Comparison of ENCODE assay signal across 10 cellular contexts in the genomic region with DNA sequence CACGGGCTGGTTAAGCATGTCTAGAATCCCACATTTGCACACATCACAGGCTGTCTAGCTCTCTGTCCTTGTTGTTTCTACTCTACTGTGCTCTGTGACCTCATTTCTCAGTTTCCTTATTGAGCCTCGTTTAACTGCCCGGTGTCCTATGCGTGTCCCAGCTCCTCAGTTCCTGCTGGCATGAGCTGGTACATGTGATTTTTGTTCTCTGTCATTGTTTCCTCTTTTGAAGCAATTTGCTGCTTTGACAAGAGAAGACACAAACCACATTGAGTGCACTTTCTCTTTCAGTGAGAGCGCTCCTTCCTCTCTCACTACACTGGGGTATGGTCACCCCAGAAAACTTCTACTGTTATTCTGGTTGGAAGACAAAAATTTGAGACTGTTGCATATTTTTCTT.
DNase-seq lines count a peak whose midpoint lies in the region; ATAC-seq and TF ChIP-seq lines count a peak whose summit lies in the region.
"Had no signal": no experiment of that assay in that cellular context is flagged by ENCODE, and none has a peak within 500 bp of the region (broad histone marks: within the 10 kb centered on the region; RNA-seq: fewer than 3 reads in every experiment).

No MANE protein-coding gene starts in this region.

- no peak overlapping the region for H3K27ac ChIP-seq in PC-3 (ENCODE audit: low read length)

- CTCF ChIA-PET in activated CD4-positive, alpha-beta T cell treated with anti-CD3 and anti-CD28 coated beads, Interleukin-2, amount 10 ng/mL, durations not matched to agents 7 days and 5 days (lab: Charles Lee) = no interaction called here
- CTCF ChIA-PET in PC-3 (lab: Charles Lee) = no interaction called here

- intact Hi-C loops in PC-3 (cut with micrococcal nuclease) = no loop called here

- peaks cover 16% of the 10 kb centered on the region; the same call in 1 of the 2 replicates for H3K9me3 ChIP-seq in PC-3 (ENCODE audit: low read length)

- peak; percentile 17 for DNase-seq in activated CD4-positive, alpha-beta T cell treated with anti-CD3 and anti-CD28 coated beads, Interleukin-2, amount 10 ng/mL, durations not matched to agents 7 days and 5 days
- DNase-seq in activated CD4-positive, alpha-beta T cell treated with anti-CD3 and anti-CD28 coated beads for 1 hour = no peak
- peak; percentile 23 for DNase-seq in stimulated activated naive B cell treated with anti-CD40 and anti-IgM and Interleukin-4, amounts not matched to agents 10 μg/mL and 1 μg/mL and 100 μg/mL, for 72 hours
- DNase-seq in PC-3 (no peak), dedifferentiated amniotic fluid mesenchymal stem cell (ENCODE audit: extremely low spot score) (no peak), DMS153 (lab: John Stamatoyannopoulos, UW) (no peak)
- DNase-seq: H7, NCI-H524 had no signal

- no peak overlapping the region for H3K27ac Mint-ChIP-seq in activated CD4-positive, alpha-beta T cell treated with anti-CD3 and anti-CD28 coated beads, Interleukin-2, amount 10 ng/mL, durations not matched to agents 7 days and 5 days
- no peak overlapping the region for H3K27ac Mint-ChIP-seq in stimulated activated naive B cell treated with anti-CD40 and anti-IgM and Interleukin-4, amounts not matched to agents 10 μg/mL and 1 μg/mL and 100 μg/mL, for 72 hours

- no peaks in the 10 kb centered on the region for H3K9me2 ChIP-seq in PC-3 (replicated peaks; ENCODE audit: low read length)

- no peak overlapping the region for H2AFZ ChIP-seq in PC-3 (ENCODE audit: low read length)

- no peak overlapping the region for H3K4me3 ChIP-seq in PC-3 (ENCODE audit: low read length)

- H3K4me1 Mint-ChIP-seq in activated CD4-positive, alpha-beta T cell treated with anti-CD3 and anti-CD28 coated beads, Interleukin-2, amount 10 ng/mL, durations not matched to agents 7 days and 5 days = peaks cover 9% of the 10 kb centered on the region
- H3K4me1 Mint-ChIP-seq in stimulated activated naive B cell treated with anti-CD40 and anti-IgM and Interleukin-4, amounts not matched to agents 10 μg/mL and 1 μg/mL and 100 μg/mL, for 72 hours = peaks cover 9 to 14% of the 10 kb centered on the region in 2 donors

- no peaks in the 10 kb centered on the region for H3F3A ChIP-seq in PC-3 (ENCODE audit: low read length, unreplicated experiment)

- no peaks in the 10 kb centered on the region for H3K36me3 ChIP-seq in PC-3 (ENCODE audit: low read depth, low read length)

- H3K9me3 Mint-ChIP-seq in activated CD4-positive, alpha-beta T cell treated with anti-CD3 and anti-CD28 coated beads, Interleukin-2, amount 10 ng/mL, durations not matched to agents 7 days and 5 days = no peaks in the 10 kb centered on the region
- no peaks in the 10 kb centered on the region for H3K9me3 Mint-ChIP-seq in stimulated activated naive B cell treated with anti-CD40 and anti-IgM and Interleukin-4, amounts not matched to agents 10 μg/mL and 1 μg/mL and 100 μg/mL, for 72 hours

- H3K4me3 Mint-ChIP-seq in activated CD4-positive, alpha-beta T cell treated with anti-CD3 and anti-CD28 coated beads, Interleukin-2, amount 10 ng/mL, durations not matched to agents 7 days and 5 days = no peak overlapping the region
- H3K4me3 Mint-ChIP-seq in stimulated activated naive B cell treated with anti-CD40 and anti-IgM and Interleukin-4, amounts not matched to agents 10 μg/mL and 1 μg/mL and 100 μg/mL, for 72 hours = peak overlapping the region; percentile 43 to 50

- H3K27me3 Mint-ChIP-seq in activated CD4-positive, alpha-beta T cell treated with anti-CD3 and anti-CD28 coated beads, Interleukin-2, amount 10 ng/mL, durations not matched to agents 7 days and 5 days = no peaks in the 10 kb centered on the region
- H3K27me3 Mint-ChIP-seq in stimulated activated naive B cell treated with anti-CD40 and anti-IgM and Interleukin-4, amounts not matched to agents 10 μg/mL and 1 μg/mL and 100 μg/mL, for 72 hours = no peaks in the 10 kb centered on the region

- peak; percentile 94 for ATAC-seq in HG02571 (IDR thresholded peaks at IDR 0.05; ENCODE audit: unreplicated experiment)
- ATAC-seq in HG03571 (IDR thresholded peaks at IDR 0.05; ENCODE audit: unreplicated experiment) = peak; percentile 96
- ATAC-seq in stimulated activated naive B cell treated with anti-CD40 and anti-IgM and Interleukin-4, amounts not matched to agents 10 μg/mL and 1 μg/mL and 100 μg/mL, for 72 hours (replicated peaks) = peak; percentile 96 to 97
- no peak for ATAC-seq in PC-3

- TF ChIP-seq CTCF in PC-3 (conservative IDR thresholded peaks at IDR 0.05; ENCODE audit: low read depth, low read length) = no peak

- H3K27me3 ChIP-seq in PC-3 (ENCODE audit: low read length) = no peaks in the 10 kb centered on the region

- no peak overlapping the region for H3K9ac ChIP-seq in PC-3 (ENCODE audit: low read length)

- no peaks in the 10 kb centered on the region for H3K4me1 ChIP-seq in PC-3 (ENCODE audit: insufficient read depth, low read length)

- BruUV-seq in PC-3 (replicated peaks; lab: Mats Ljungman, UMichigan) = no TSS peak

- H3K4me2 ChIP-seq in PC-3 (ENCODE audit: low read length) = no peak overlapping the region

- POLR2A ChIA-PET in activated CD4-positive, alpha-beta T cell treated with anti-CD3 and anti-CD28 coated beads, Interleukin-2, amount 10 ng/mL, durations not matched to agents 7 days and 5 days (lab: Charles Lee) = no interaction called here
- POLR2A ChIA-PET in PC-3 (lab: Charles Lee; ENCODE audit: unreplicated experiment) = no interaction called here

- H4K20me1 ChIP-seq in PC-3 (ENCODE audit: low read length) = no peaks in the 10 kb centered on the region

- H3K79me2 ChIP-seq in PC-3 (ENCODE audit: low read length) = no peaks in the 10 kb centered on the region

- no peaks in the 10 kb centered on the region for H3K36me3 Mint-ChIP-seq in activated CD4-positive, alpha-beta T cell treated with anti-CD3 and anti-CD28 coated beads, Interleukin-2, amount 10 ng/mL, durations not matched to agents 7 days and 5 days (ENCODE audit: low read depth)
- H3K36me3 Mint-ChIP-seq in stimulated activated naive B cell treated with anti-CD40 and anti-IgM and Interleukin-4, amounts not matched to agents 10 μg/mL and 1 μg/mL and 100 μg/mL, for 72 hours = no peaks in the 10 kb centered on the region

Comparison
In these comparisons a context has a peak if more than half of its experiments do, and no peak if none do; other contexts are left out.
1. DNase-seq: peak in activated CD4-positive, alpha-beta T cell treated with anti-CD3 and anti-CD28 coated beads, Interleukin-2, amount 10 ng/mL, durations not matched to agents 7 days and 5 days (single experiment) and stimulated activated naive B cell treated with anti-CD40 and anti-IgM and Interleukin-4, amounts not matched to agents 10 μg/mL and 1 μg/mL and 100 μg/mL, for 72 hours (single experiment); none in activated CD4-positive, alpha-beta T cell treated with anti-CD3 and anti-CD28 coated beads for 1 hour (single experiment), PC-3 (single experiment), dedifferentiated amniotic fluid mesenchymal stem cell (single experiment) and DMS153 (single experiment).